In genomic region chr3:123085293-123085949, GRCh38 we compare ENCODE assay signal across 12 cellular contexts. TPM values are rescaled to one million over a fixed set of nuclear protein-coding genes. Genes with fewer than 3 reads are reported as not detected.
DNase-seq lines count a peak whose midpoint lies in the region; ATAC-seq and TF ChIP-seq lines count a peak whose summit lies in the region.
"Had no signal": no experiment of that assay in that cellular context is flagged by ENCODE, and none has a peak within 500 bp of the region (broad histone marks: within the 10 kb centered on the region; RNA-seq: fewer than 3 reads in every experiment).

No MANE protein-coding gene starts in this region.

- peaks cover 4% of the 10 kb centered on the region for H4K20me1 ChIP-seq in fibroblast of lung (ENCODE audit: control insufficient read depth, extremely low read depth, insufficient read depth, low read length)

- intact Hi-C loops in activated CD4-positive, alpha-beta memory T cell treated with anti-CD3 and anti-CD28 coated beads for 36 hours (cut with micrococcal nuclease), result no loop called here

- POLR2A ChIA-PET in HEK293 (lab: Yijun Ruan, JAX), result no interaction called here
- POLR2A ChIA-PET in activated CD4-positive, alpha-beta memory T cell treated with anti-CD3 and anti-CD28 coated beads for 36 hours (lab: Charles Lee), result no interaction called here

- H3K4me1 ChIP-seq in HEK293 (ENCODE audit: control insufficient read depth, insufficient read depth, low read length), result peaks cover 18% of the 10 kb centered on the region
- H3K4me1 ChIP-seq in Peyer's patch, result peaks cover 0 to 29% (median 0%) of the 10 kb centered on the region in 4 donors
- peaks cover 24% of the 10 kb centered on the region for H3K4me1 ChIP-seq in fibroblast of lung (ENCODE audit: control insufficient read depth, extremely low read depth, insufficient read depth, low read length)

- H3K79me2 ChIP-seq in fibroblast of lung (ENCODE audit: control insufficient read depth, insufficient read depth, low read length), result peaks cover 58% of the 10 kb centered on the region

- H3K36me3 ChIP-seq in HEK293 (ENCODE audit: control insufficient read depth in 2 of 2, insufficient read depth in 1 of 2, low read length in 2 of 2) (peaks cover 0 to 12% of the 10 kb centered on the region in 2 experiments; a peak in 1 of 3 replicates), Peyer's patch (no peaks in the 10 kb centered on the region), fibroblast of lung (ENCODE audit: control insufficient read depth, insufficient read depth, low read length) (no peaks in the 10 kb centered on the region)

- H3K9me3 ChIP-seq in HEK293 (ENCODE audit: control insufficient read depth, insufficient read depth, low read depth, low read length), result no peaks in the 10 kb centered on the region
- H3K9me3 ChIP-seq in Peyer's patch, result no peaks in the 10 kb centered on the region
- no peaks in the 10 kb centered on the region for H3K9me3 ChIP-seq in fibroblast of lung (ENCODE audit: control insufficient read depth, insufficient read depth, low read depth, low read length)

- H2AFZ ChIP-seq in fibroblast of lung (ENCODE audit: low read length), result no peak overlapping the region

- H3K4me3 Mint-ChIP-seq in activated CD4-positive, alpha-beta memory T cell treated with anti-CD3 and anti-CD28 coated beads for 36 hours, result no peak overlapping the region
- H3K4me3 Mint-ChIP-seq: HFFc6; stimulated activated naive CD8-positive, alpha-beta T cell treated with anti-CD3 and anti-CD28 coated beads, Interleukin-15, Interleukin-2, amounts not matched to agents 100 ng/mL and 50 ng/mL, for 24 hours had no signal

- H3K4me2 ChIP-seq in fibroblast of lung (ENCODE audit: extremely low read depth, insufficient read depth, low read length), result peak overlapping the region; percentile 45

- H3K9ac ChIP-seq in fibroblast of lung (ENCODE audit: insufficient read depth, low read length), result no peak overlapping the region

- DNase-seq in Peyer's patch (no peak), fibroblast of lung (ENCODE audit: low read depth in 2 of 2) (no peak), retinal pigment epithelial cell (ENCODE audit: low read depth) (peak; percentile 70)
- no peak for DNase-seq in activated CD4-positive, alpha-beta memory T cell treated with anti-CD3 and anti-CD28 coated beads for 36 hours
- DNase-seq in NK-92 treated with Interleukin-12 subunit alpha and Interleukin-12 subunit beta, amount 100 ng/mL, for 24 hours (lab: John Stamatoyannopoulos, UW), result no peak
- DNase-seq: central memory CD4-positive, alpha-beta T cell; HFFc6; stimulated activated CD4-positive, alpha-beta T cell treated with anti-CD3 and anti-CD28 coated beads, Interleukin-15, amount 100 ng/mL, for 24 hours had no signal

- peaks cover 2% of the 10 kb centered on the region for H3K36me3 Mint-ChIP-seq in activated CD4-positive, alpha-beta memory T cell treated with anti-CD3 and anti-CD28 coated beads for 36 hours

- no peaks in the 10 kb centered on the region for H3K27me3 ChIP-seq in Peyer's patch
- H3K27me3 ChIP-seq in fibroblast of lung (ENCODE audit: control insufficient read depth, insufficient read depth, low read length), result no peaks in the 10 kb centered on the region

- H3K9me3 Mint-ChIP-seq in activated CD4-positive, alpha-beta memory T cell treated with anti-CD3 and anti-CD28 coated beads for 36 hours, result no peaks in the 10 kb centered on the region
- H3K9me3 Mint-ChIP-seq: HFFc6; stimulated activated naive CD8-positive, alpha-beta T cell treated with anti-CD3 and anti-CD28 coated beads, Interleukin-15, Interleukin-2, amounts not matched to agents 100 ng/mL and 50 ng/mL, for 24 hours had no signal

- TF ChIP-seq CTCF in HEK293 (tag by site-specific recombination; IDR thresholded peaks at IDR 0.05), result no peak
- TF ChIP-seq CTCF in Peyer's patch (IDR thresholded peaks at IDR 0.05), result no peak
- TF ChIP-seq CTCF in fibroblast of lung (conservative IDR thresholded peaks at IDR 0.05 in 1 of 2, IDR thresholded peaks at IDR 0.05 in 1 of 2; ENCODE audit: low read depth in 1 of 2, low read length in 2 of 2), result no peak
- TF ChIP-seq CTCF in retinal pigment epithelial cell (conservative IDR thresholded peaks at IDR 0.05; ENCODE audit: low read depth, low read length), result no peak

- peaks cover 14% of the 10 kb centered on the region for H3K4me1 Mint-ChIP-seq in activated CD4-positive, alpha-beta memory T cell treated with anti-CD3 and anti-CD28 coated beads for 36 hours (ENCODE audit: low read depth)

- TF ChIP-seq POLR2A in Peyer's patch (IDR thresholded peaks at IDR 0.05), result no peak

- no peak overlapping the region for H3K4me3 ChIP-seq in HEK293 (ENCODE audit: low read depth, low read length)
- no peak overlapping the region for H3K4me3 ChIP-seq in Peyer's patch
- H3K4me3 ChIP-seq in fibroblast of lung (replicated peaks in 1 of 4; ENCODE audit: control extremely low read depth in 1 of 4, insufficient read depth in 1 of 4, low read depth in 3 of 4, low read length in 4 of 4), result no peak overlapping the region
- H3K4me3 ChIP-seq in retinal pigment epithelial cell (ENCODE audit: low read length), result no peak overlapping the region

- no peak overlapping the region for H3K27ac ChIP-seq in HEK293 (ENCODE audit: extremely low read depth, low read depth, low read length)
- H3K27ac ChIP-seq in Peyer's patch, result peak overlapping the region in 3 of 4 donors; percentile 6 to 25 (median 20)
- H3K27ac ChIP-seq in fibroblast of lung (ENCODE audit: insufficient read depth, low read length), result no peak overlapping the region

- no peak for ATAC-seq in HG03097 (IDR thresholded peaks at IDR 0.05; ENCODE audit: low FRiP score, unreplicated experiment)

- H3K27ac Mint-ChIP-seq in activated CD4-positive, alpha-beta memory T cell treated with anti-CD3 and anti-CD28 coated beads for 36 hours, result no peak overlapping the region
- H3K27ac Mint-ChIP-seq: stimulated activated naive CD8-positive, alpha-beta T cell treated with anti-CD3 and anti-CD28 coated beads, Interleukin-15, Interleukin-2, amounts not matched to agents 100 ng/mL and 50 ng/mL, for 24 hours had no signal

- H3K27me3 Mint-ChIP-seq in activated CD4-positive, alpha-beta memory T cell treated with anti-CD3 and anti-CD28 coated beads for 36 hours, result no peaks in the 10 kb centered on the region
- H3K27me3 Mint-ChIP-seq: stimulated activated naive CD8-positive, alpha-beta T cell treated with anti-CD3 and anti-CD28 coated beads, Interleukin-15, Interleukin-2, amounts not matched to agents 100 ng/mL and 50 ng/mL, for 24 hours had no signal

- CTCF ChIA-PET in HEK293 (lab: Yijun Ruan, JAX), result no interaction called here
- CTCF ChIA-PET in activated CD4-positive, alpha-beta memory T cell treated with anti-CD3 and anti-CD28 coated beads for 36 hours (lab: Charles Lee), result no interaction called here

TF ChIP-seq in HEK293, 187 proteins besides CTCF, POLR2A, EP300 and RAD21 (continues in another document):
- TF ChIP-seq ZNF341 (tag by site-specific recombination; IDR thresholded peaks at IDR 0.05; ENCODE audit: low read depth) (peak; percentile 48), SETDB1 (IDR thresholded peaks at IDR 0.05; ENCODE audit: insufficient read length, low read length) (no peak), ZBTB21 (tag by site-specific recombination; IDR thresholded peaks at IDR 0.05) (no peak), ZSCAN16 (tag by site-specific recombination; IDR thresholded peaks at IDR 0.05) (0 out of 2 replicates have a peak, but pooled peaks have one; percentile 21)
- TF ChIP-seq, protein P1, sequence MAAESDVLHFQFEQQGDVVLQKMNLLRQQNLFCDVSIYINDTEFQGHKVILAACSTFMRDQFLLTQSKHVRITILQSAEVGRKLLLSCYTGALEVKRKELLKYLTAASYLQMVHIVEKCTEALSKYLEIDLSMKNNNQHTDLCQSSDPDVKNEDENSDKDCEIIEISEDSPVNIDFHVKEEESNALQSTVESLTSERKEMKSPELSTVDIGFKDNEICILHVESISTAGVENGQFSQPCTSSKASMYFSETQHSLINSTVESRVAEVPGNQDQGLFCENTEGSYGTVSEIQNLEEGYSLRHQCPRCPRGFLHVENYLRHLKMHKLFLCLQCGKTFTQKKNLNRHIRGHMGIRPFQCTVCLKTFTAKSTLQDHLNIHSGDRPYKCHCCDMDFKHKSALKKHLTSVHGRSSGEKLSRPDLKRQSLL (tag by site-specific recombination; IDR thresholded peaks at IDR 0.05), result no peak
- TF ChIP-seq, protein P2, sequence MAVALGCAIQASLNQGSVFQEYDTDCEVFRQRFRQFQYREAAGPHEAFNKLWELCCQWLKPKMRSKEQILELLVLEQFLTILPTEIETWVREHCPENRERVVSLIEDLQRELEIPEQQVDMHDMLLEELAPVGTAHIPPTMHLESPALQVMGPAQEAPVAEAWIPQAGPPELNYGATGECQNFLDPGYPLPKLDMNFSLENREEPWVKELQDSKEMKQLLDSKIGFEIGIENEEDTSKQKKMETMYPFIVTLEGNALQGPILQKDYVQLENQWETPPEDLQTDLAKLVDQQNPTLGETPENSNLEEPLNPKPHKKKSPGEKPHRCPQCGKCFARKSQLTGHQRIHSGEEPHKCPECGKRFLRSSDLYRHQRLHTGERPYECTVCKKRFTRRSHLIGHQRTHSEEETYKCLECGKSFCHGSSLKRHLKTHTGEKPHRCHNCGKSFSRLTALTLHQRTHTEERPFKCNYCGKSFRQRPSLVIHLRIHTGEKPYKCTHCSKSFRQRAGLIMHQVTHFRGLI (tag by site-specific recombination; IDR thresholded peaks at IDR 0.05), result peak; percentile 94

RNA-seq across cellular contexts. Expression of gene PDIA5, which starts 18.6 kb away (rescaled TPM):
- total RNA-seq in Peyer's patch, result 10 to 100 TPM; 13.7 to 63.5 (median 19.4) TPM
- total RNA-seq in fibroblast of lung, result 19.3 and 27.9 TPM in 2 replicates
- polyA plus RNA-seq in fibroblast of lung, result 32.7 and 51.4 TPM in 2 replicates
- polyA plus RNA-seq in fibroblast of lung (2012), result 35.3 and 49.9 TPM in 2 replicates
- polyA minus RNA-seq in fibroblast of lung (ENCODE audit: low replicate concordance), result 5.9 and 14.3 TPM in 2 replicates
- 10 to 100 TPM; 21.7 to 21.8 TPM for total RNA-seq in activated CD4-positive, alpha-beta memory T cell treated with anti-CD3 and anti-CD28 coated beads for 36 hours

RNA-seq across cellular contexts. Expression of gene SEMA5B, which starts 57.9 kb away (rescaled TPM):
- total RNA-seq in Peyer's patch (1 to 10 TPM in 2 of 4 donors, under 1 TPM in 1, not detected in 1; 0.54 to 6.8 (median 2.5) TPM), fibroblast of lung (not detected in 2 replicates)
- polyA plus RNA-seq in fibroblast of lung, result not detected in 2 replicates
- polyA plus RNA-seq in fibroblast of lung (2012), result not detected in 2 replicates
- polyA minus RNA-seq in fibroblast of lung (ENCODE audit: low replicate concordance), result not detected in 2 replicates
- not detected for total RNA-seq in activated CD4-positive, alpha-beta memory T cell treated with anti-CD3 and anti-CD28 coated beads for 36 hours
- total RNA-seq: Daoy, HFFc6 had no signal

Comparison
In these comparisons a context has a peak if more than half of its experiments do, and no peak if none do; other contexts are left out.
1. H3K27ac ChIP-seq: peak in Peyer's patch (3 of 4); none in HEK293 (single experiment) and fibroblast of lung (single experiment).